ENCODE assay signal across 23 cellular contexts in the genomic region with DNA sequence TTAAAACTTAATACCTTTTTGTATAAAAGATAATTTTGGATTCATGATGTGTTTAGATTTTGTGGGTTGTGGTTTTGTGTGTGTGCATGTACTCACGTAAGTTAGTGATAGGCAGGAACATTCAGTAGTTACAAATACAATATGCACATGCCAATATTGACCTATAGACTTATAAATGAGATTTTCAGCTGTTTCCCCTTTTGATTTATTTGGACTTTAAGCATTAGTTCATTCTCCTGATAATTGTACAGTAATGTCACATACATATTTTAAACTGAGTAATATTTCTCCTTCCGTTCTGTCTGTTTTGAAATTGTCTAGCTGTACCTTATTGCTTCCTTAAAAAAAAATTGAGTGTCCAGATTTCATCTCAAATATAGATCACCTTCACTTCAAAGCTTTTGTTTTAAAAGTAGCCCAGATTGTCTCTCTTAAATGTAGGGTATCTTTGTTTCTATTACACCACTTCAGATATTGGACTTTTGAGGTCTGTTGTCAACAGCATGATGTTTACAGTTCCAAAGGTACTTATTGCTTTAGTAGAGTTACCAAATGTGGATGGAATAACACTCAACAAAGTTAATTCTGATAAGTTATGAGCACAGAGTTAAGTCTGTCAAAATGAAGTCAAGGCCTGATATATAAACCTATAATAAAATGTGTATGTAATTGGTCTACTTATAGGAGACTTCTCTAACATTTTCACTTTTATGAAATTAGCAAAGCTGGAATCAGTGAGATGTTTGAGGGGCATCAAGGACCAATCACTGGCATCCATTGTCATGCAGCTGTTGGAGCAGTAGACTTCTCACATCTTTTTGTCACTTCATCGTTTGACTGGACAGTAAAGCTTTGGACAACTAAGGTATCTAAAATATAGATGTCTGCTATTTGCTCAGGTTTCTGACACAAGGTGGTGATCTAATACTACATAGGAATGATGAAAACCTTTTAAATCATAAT. TPM values are rescaled to one million over a fixed set of nuclear protein-coding genes. Genes with fewer than 3 reads are reported as not detected.
A peak's percentile ranks its signal among the peaks of the same experiment; 100 is the strongest.
DNase-seq lines count a peak whose midpoint lies in the region; ATAC-seq and TF ChIP-seq lines count a peak whose summit lies in the region.
"Had no signal": no experiment of that assay in that cellular context is flagged by ENCODE, and none has a peak within 500 bp of the region (broad histone marks: within the 10 kb centered on the region; RNA-seq: fewer than 3 reads in every experiment).

No MANE protein-coding gene starts in this region.

- H3K36me3 ChIP-seq in liver (ENCODE audit: control insufficient read depth in 4 of 4, insufficient read depth in 3 of 4, low read depth in 1 of 4, low read length in 3 of 4): peaks cover 2 to 7% (median 4%) of the 10 kb centered on the region in 4 donors
- H3K36me3 ChIP-seq in upper lobe of right lung: peaks cover 94% of the 10 kb centered on the region

- no peak overlapping the region for H3K4me3 Mint-ChIP-seq in activated T-cell treated with anti-CD3 and anti-CD28 coated beads, Interleukin-2, amount 50 U/mL, for 72 hours
- no peak overlapping the region for H3K4me3 Mint-ChIP-seq in activated T-cell treated with anti-CD3 and anti-CD28 coated beads, Interleukin-2, amount 50 U/mL, for 24 hours
- no peak overlapping the region for H3K4me3 Mint-ChIP-seq in T-helper 17 cell
- H3K4me3 Mint-ChIP-seq in naive thymus-derived CD8-positive, alpha-beta T cell: no peak overlapping the region
- H3K4me3 Mint-ChIP-seq: B cell, CD14-positive monocyte had no signal

- no peaks in the 10 kb centered on the region for H3K9me3 ChIP-seq in T-helper 17 cell (ENCODE audit: control insufficient read depth, low read length, poor library complexity, severe bottlenecking)
- no peaks in the 10 kb centered on the region for H3K9me3 ChIP-seq in liver (ENCODE audit: control insufficient read depth in 4 of 4, low read length in 3 of 4)
- H3K9me3 ChIP-seq in upper lobe of right lung: no peaks in the 10 kb centered on the region

- ATAC-seq in activated T-cell treated with anti-CD3 and anti-CD28 coated beads, Interleukin-2, amount 50 U/mL, for 72 hours (replicated peaks in 1 of 2): no peak
- ATAC-seq in T-helper 17 cell: no peak
- no peak for ATAC-seq in naive thymus-derived CD8-positive, alpha-beta T cell
- no peak for ATAC-seq in upper lobe of right lung

- TF ChIP-seq RAD21 in liver (IDR thresholded peaks at IDR 0.05): peak; percentile 23

- TF ChIP-seq CTCF in liver (IDR thresholded peaks at IDR 0.05; ENCODE audit: low read depth, low read length, missing input control) (no peak), upper lobe of right lung (IDR thresholded peaks at IDR 0.05) (no peak)

- peak overlapping the region; percentile 74 to 79 for H3K27ac ChIP-seq in liver (ENCODE audit: low read depth in 1 of 2, low read length in 2 of 2)
- H3K27ac ChIP-seq in upper lobe of right lung: no peak overlapping the region
- H3K27ac ChIP-seq: 22Rv1 had no signal

- H3K4me3 ChIP-seq in liver (ENCODE audit: low read depth in 1 of 3, low read length in 3 of 3): no peak overlapping the region
- no peak overlapping the region for H3K4me3 ChIP-seq in upper lobe of right lung

- no peaks in the 10 kb centered on the region for H3K27me3 ChIP-seq in liver (ENCODE audit: control insufficient read depth in 4 of 4, insufficient read depth in 4 of 4, low read length in 3 of 4)
- no peaks in the 10 kb centered on the region for H3K27me3 ChIP-seq in upper lobe of right lung

- no peak for DNase-seq in activated T-cell treated with anti-CD3 and anti-CD28 coated beads, Interleukin-2, amount 50 U/mL, for 72 hours
- no peak for DNase-seq in activated T-cell treated with anti-CD3 and anti-CD28 coated beads, Interleukin-2, amount 50 U/mL, for 24 hours
- DNase-seq in T-helper 17 cell (no peak), upper lobe of right lung (no peak), inferior parietal cortex (ENCODE audit: extremely low spot score) (no peak)
- no peak for DNase-seq in naive thymus-derived CD8-positive, alpha-beta T cell
- DNase-seq: Calu3, DMS153, DND-41, H7, KBM-7, MV-4-11, NCI-H1105, NCI-H1436 treated with DMSO at 0.1 percent for 48 hours, NCI-H187 treated with DMSO at 0.1 percent for 48 hours, NCI-H2107, NCI-H446, NCI-H524 treated with DMSO at 0.1 percent for 48 hours, NCI-H774 had no signal

- H3K36me3 Mint-ChIP-seq in activated T-cell treated with anti-CD3 and anti-CD28 coated beads, Interleukin-2, amount 50 U/mL, for 72 hours (ENCODE audit: insufficient read depth in 2 of 2): peaks cover 3 to 17% of the 10 kb centered on the region in 2 donors
- peaks cover 86% of the 10 kb centered on the region for H3K36me3 Mint-ChIP-seq in activated T-cell treated with anti-CD3 and anti-CD28 coated beads, Interleukin-2, amount 50 U/mL, for 24 hours (ENCODE audit: low read depth)
- peaks cover 4% of the 10 kb centered on the region for H3K36me3 Mint-ChIP-seq in T-helper 17 cell (ENCODE audit: low read depth)
- peaks cover 10 to 87% (median 49%) of the 10 kb centered on the region in 3 donors for H3K36me3 Mint-ChIP-seq in naive thymus-derived CD8-positive, alpha-beta T cell

- no peak overlapping the region for H3K9ac ChIP-seq in liver (ENCODE audit: low read depth in 1 of 2, low read length in 2 of 2)

- peak overlapping the region; percentile 79 for H3K27ac Mint-ChIP-seq in activated T-cell treated with anti-CD3 and anti-CD28 coated beads, Interleukin-2, amount 50 U/mL, for 72 hours
- no peak overlapping the region for H3K27ac Mint-ChIP-seq in activated T-cell treated with anti-CD3 and anti-CD28 coated beads, Interleukin-2, amount 50 U/mL, for 24 hours
- peak overlapping the region; percentile 39 for H3K27ac Mint-ChIP-seq in T-helper 17 cell
- peak overlapping the region in 1 of 10 donors; percentile 23 for H3K27ac Mint-ChIP-seq in naive thymus-derived CD8-positive, alpha-beta T cell
- H3K27ac Mint-ChIP-seq: B cell, CD14-positive monocyte had no signal

- H3K4me1 Mint-ChIP-seq in activated T-cell treated with anti-CD3 and anti-CD28 coated beads, Interleukin-2, amount 50 U/mL, for 72 hours (ENCODE audit: low read depth): no peaks in the 10 kb centered on the region
- H3K4me1 Mint-ChIP-seq in activated T-cell treated with anti-CD3 and anti-CD28 coated beads, Interleukin-2, amount 50 U/mL, for 24 hours (ENCODE audit: low read depth): no peaks in the 10 kb centered on the region
- peaks cover 10% of the 10 kb centered on the region for H3K4me1 Mint-ChIP-seq in T-helper 17 cell
- peaks cover 0 to 4% (median 0%) of the 10 kb centered on the region in 4 donors for H3K4me1 Mint-ChIP-seq in naive thymus-derived CD8-positive, alpha-beta T cell
- H3K4me1 Mint-ChIP-seq: B cell, CD14-positive monocyte had no signal

- no peaks in the 10 kb centered on the region for H3K9me3 Mint-ChIP-seq in activated T-cell treated with anti-CD3 and anti-CD28 coated beads, Interleukin-2, amount 50 U/mL, for 72 hours
- H3K9me3 Mint-ChIP-seq in activated T-cell treated with anti-CD3 and anti-CD28 coated beads, Interleukin-2, amount 50 U/mL, for 24 hours: no peaks in the 10 kb centered on the region
- no peaks in the 10 kb centered on the region for H3K9me3 Mint-ChIP-seq in naive thymus-derived CD8-positive, alpha-beta T cell
- H3K9me3 Mint-ChIP-seq: CD14-positive monocyte had no signal

- intact Hi-C loops in upper lobe of right lung (cut with DNase I): no loop called here

- H3K27me3 Mint-ChIP-seq in activated T-cell treated with anti-CD3 and anti-CD28 coated beads, Interleukin-2, amount 50 U/mL, for 72 hours (ENCODE audit: low read depth): no peaks in the 10 kb centered on the region
- H3K27me3 Mint-ChIP-seq in activated T-cell treated with anti-CD3 and anti-CD28 coated beads, Interleukin-2, amount 50 U/mL, for 24 hours: no peaks in the 10 kb centered on the region
- no peaks in the 10 kb centered on the region for H3K27me3 Mint-ChIP-seq in T-helper 17 cell
- H3K27me3 Mint-ChIP-seq in naive thymus-derived CD8-positive, alpha-beta T cell: no peaks in the 10 kb centered on the region
- H3K27me3 Mint-ChIP-seq: B cell had no signal

- WGBS in liver: 40% methylated on average over 3 of the region's 3 CpGs

- H3K4me1 ChIP-seq in liver (ENCODE audit: control insufficient read depth in 4 of 4, insufficient read depth in 4 of 4, low read length in 3 of 4) (peaks cover 2 to 31% (median 9%) of the 10 kb centered on the region in 4 donors), upper lobe of right lung (no peaks in the 10 kb centered on the region)

- POLR2A ChIA-PET in naive thymus-derived CD8-positive, alpha-beta T cell (lab: Charles Lee): interaction anchor here (1.0 kb wide), 1 partner anchor 30 kb away, joined by 3 read pairs; no protein-coding TSS in a partner anchor

TF ChIP-seq in liver, 16 proteins besides CTCF, POLR2A, EP300 and RAD21 (continues in another document):
- peak; percentile 80 to 82 for TF ChIP-seq JUND (IDR thresholded peaks at IDR 0.05)
- TF ChIP-seq NR2F2 (IDR thresholded peaks at IDR 0.05): no peak
- peak; percentile 70 for TF ChIP-seq YY1 (IDR thresholded peaks at IDR 0.05)

RNA-seq across cellular contexts. Expression of a gene that starts 42.0 kb away (rescaled TPM):
- 10 to 100 TPM; 37.6 to 39.5 TPM for total RNA-seq in activated T-cell treated with anti-CD3 and anti-CD28 coated beads, Interleukin-2, amount 50 U/mL, for 72 hours
- total RNA-seq in T-helper 17 cell: 10 to 100 TPM; 23.2 to 27.3 TPM
- 10 to 100 TPM; 29.9 to 45.2 TPM for total RNA-seq in liver
- 10 to 100 TPM; 20.4 to 26.4 TPM for polyA plus RNA-seq in liver
- total RNA-seq in naive thymus-derived CD8-positive, alpha-beta T cell: 10 to 100 TPM; 42.6 to 45.3 TPM
- 10 to 100 TPM; 17.1 to 28.7 (median 21.7) TPM for polyA plus RNA-seq in naive thymus-derived CD8-positive, alpha-beta T cell
- total RNA-seq in upper lobe of right lung: 89.1 TPM
